ENCODE assay signal across 15 cellular contexts in the genomic region with DNA sequence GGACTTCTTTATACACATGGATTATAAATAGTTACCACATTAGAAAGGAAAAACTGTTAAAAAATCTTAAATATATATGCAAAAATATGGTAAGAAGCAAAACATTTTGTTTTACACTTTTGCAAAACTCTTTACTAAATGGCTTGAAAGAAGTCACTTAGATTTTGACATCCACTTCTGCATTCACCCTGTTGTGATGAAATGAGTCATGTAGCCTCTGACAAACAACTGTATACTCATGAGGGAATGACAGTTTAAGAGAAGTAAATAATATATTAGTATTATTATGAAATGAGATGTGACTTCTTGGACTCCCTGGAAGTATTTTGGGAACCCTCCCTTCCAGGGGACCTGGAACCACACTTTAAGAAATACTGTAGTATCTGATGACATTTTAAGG.
DNase-seq lines count a peak whose midpoint lies in the region; ATAC-seq and TF ChIP-seq lines count a peak whose summit lies in the region.
"Had no signal": no experiment of that assay in that cellular context is flagged by ENCODE, and none has a peak within 500 bp of the region (broad histone marks: within the 10 kb centered on the region; RNA-seq: fewer than 3 reads in every experiment).

No MANE protein-coding gene starts in this region.

- no peaks in the 10 kb centered on the region for H3K36me3 ChIP-seq in neutrophil
- H3K36me3 ChIP-seq: BE2C had no signal

- ATAC-seq in HG03025 (IDR thresholded peaks at IDR 0.05; ENCODE audit: low FRiP score, unreplicated experiment): no peak

- peak; percentile 43 to 48 for DNase-seq in AML-193 (lab: John Stamatoyannopoulos, UW)
- peak; percentile 37 for DNase-seq in CD1c-positive myeloid dendritic cell (ENCODE audit: extremely low spot score)
- peak; percentile 36 for DNase-seq in NB4 (ENCODE audit: low read depth)
- no peak for DNase-seq in NCI-H748 treated with DMSO at 0.1 percent for 48 hours (lab: John Stamatoyannopoulos, UW)
- DNase-seq: BE2C; C1 segment of cervical spinal cord; CD4-positive, alpha-beta memory T cell; DMS153; DMS79; GDM1; HCEC 1CT had no signal

- H3K9me3 ChIP-seq in neutrophil: no peaks in the 10 kb centered on the region
- H3K9me3 ChIP-seq: BE2C had no signal

- H3K4me3 ChIP-seq in NB4 (ENCODE audit: low read depth, low read length) (no peak overlapping the region), neutrophil (ENCODE audit: low read depth in 1 of 2, low read length in 1 of 2) (no peak overlapping the region)
- H3K4me3 ChIP-seq: GM23338 had no signal

- TF ChIP-seq CTCF in NB4 (IDR thresholded peaks at IDR 0.05; ENCODE audit: low read depth, low read length) (no peak), neutrophil (IDR thresholded peaks at IDR 0.05) (no peak)

- peaks cover 8 to 18% of the 10 kb centered on the region in 2 experiments for H3K4me1 ChIP-seq in neutrophil (ENCODE audit: control insufficient read depth in 1 of 2, insufficient read depth in 1 of 2, low read depth in 1 of 2, low read length in 1 of 2)

- no peak for TF ChIP-seq POLR2A in NB4 (IDR thresholded peaks at IDR 0.05; ENCODE audit: extremely low read depth, insufficient read length)

- no peaks in the 10 kb centered on the region for H3K27me3 ChIP-seq in neutrophil
- H3K27me3 ChIP-seq: BE2C had no signal

- H3K27ac ChIP-seq in neutrophil: peak overlapping the region; percentile 42
- H3K27ac ChIP-seq: HL-60 had no signal
